In the genomic region with DNA sequence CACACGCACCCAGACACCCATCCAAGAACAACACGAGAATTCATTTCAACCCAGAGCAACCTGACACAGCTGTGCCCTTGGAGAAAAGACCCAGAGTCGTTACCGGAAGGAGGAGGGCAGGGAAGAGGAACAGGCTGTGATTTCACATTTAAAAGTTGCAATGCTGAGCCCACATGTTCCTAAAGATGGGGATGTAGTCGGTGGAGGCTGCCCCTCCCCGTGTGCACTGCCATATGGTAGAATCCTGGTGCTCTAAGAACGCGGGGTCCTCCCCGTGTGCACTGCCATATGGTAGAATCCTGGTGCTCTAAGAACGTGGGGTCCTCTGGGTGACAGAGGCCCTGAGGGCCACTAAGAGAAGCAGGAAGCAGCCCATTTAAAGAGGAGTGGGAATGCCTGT, we compare ENCODE assay signal across 1 cellular context.
TF ChIP-seq lines count a peak whose summit lies in the region.

No MANE protein-coding gene starts in this region.

TF ChIP-seq in HepG2, 621 proteins besides CTCF, POLR2A, EP300 and RAD21:
- no peak for TF ChIP-seq SOX13 (IDR thresholded peaks at IDR 0.05)
- no peak for TF ChIP-seq SOX13 (CRISPR knock-in tag; conservative IDR thresholded peaks at IDR 0.05 in 1 of 2, IDR thresholded peaks at IDR 0.05 in 1 of 2)
- TF ChIP-seq HDAC6 (IDR thresholded peaks at IDR 0.05; ENCODE audit: low read depth, low read length): no peak
- TF ChIP-seq, protein P1, sequence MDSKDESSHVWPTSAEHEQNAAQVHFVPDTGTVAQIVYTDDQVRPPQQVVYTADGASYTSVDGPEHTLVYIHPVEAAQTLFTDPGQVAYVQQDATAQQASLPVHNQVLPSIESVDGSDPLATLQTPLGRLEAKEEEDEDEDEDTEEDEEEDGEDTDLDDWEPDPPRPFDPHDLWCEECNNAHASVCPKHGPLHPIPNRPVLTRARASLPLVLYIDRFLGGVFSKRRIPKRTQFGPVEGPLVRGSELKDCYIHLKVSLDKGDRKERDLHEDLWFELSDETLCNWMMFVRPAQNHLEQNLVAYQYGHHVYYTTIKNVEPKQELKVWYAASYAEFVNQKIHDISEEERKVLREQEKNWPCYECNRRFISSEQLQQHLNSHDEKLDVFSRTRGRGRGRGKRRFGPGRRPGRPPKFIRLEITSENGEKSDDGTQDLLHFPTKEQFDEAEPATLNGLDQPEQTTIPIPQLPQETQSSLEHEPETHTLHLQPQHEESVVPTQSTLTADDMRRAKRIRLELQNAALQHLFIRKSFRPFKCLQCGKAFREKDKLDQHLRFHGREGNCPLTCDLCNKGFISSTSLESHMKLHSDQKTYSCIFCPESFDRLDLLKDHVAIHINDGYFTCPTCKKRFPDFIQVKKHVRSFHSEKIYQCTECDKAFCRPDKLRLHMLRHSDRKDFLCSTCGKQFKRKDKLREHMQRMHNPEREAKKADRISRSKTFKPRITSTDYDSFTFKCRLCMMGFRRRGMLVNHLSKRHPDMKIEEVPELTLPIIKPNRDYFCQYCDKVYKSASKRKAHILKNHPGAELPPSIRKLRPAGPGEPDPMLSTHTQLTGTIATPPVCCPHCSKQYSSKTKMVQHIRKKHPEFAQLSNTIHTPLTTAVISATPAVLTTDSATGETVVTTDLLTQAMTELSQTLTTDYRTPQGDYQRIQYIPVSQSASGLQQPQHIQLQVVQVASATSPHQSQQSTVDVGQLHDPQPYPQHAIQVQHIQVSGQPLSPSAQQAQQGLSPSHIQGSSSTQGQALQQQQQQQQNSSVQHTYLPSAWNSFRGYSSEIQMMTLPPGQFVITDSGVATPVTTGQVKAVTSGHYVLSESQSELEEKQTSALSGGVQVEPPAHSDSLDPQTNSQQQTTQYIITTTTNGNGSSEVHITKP (CRISPR knock-in tag; IDR thresholded peaks at IDR 0.05; ENCODE audit: low read depth): 0 out of 2 replicates have a peak, but pooled peaks have one; percentile 36
- no peak for TF ChIP-seq MTF1 (CRISPR knock-in tag; IDR thresholded peaks at IDR 0.05)
- TF ChIP-seq ZNF205 (CRISPR knock-in tag; IDR thresholded peaks at IDR 0.05): no peak
